Comparison of ENCODE assay signal across 8 cellular contexts in genomic region chr14:24368215-24368561, GRCh38. TPM values are rescaled to one million over a fixed set of nuclear protein-coding genes. Genes with fewer than 3 reads are reported as not detected.
DNase-seq lines count a peak whose midpoint lies in the region; ATAC-seq and TF ChIP-seq lines count a peak whose summit lies in the region.

No MANE protein-coding gene starts in this region.

- H3K4me3 ChIP-seq in GM23248 (peak overlapping the region; percentile 98), right cardiac atrium (ENCODE audit: low read length) (peak overlapping the region; percentile 83), skeletal muscle tissue (ENCODE audit: low read length in 3 of 3) (peak overlapping the region; percentile 51 to 61 (median 56))

- H3K79me2 ChIP-seq in GM23248 (ENCODE audit: insufficient read depth): peaks cover 33% of the 10 kb centered on the region

- H3K36me3 ChIP-seq in GM23248 (ENCODE audit: low read depth) (peaks cover 11% of the 10 kb centered on the region; the same call in 1 of the 2 replicates), skeletal muscle tissue (ENCODE audit: control insufficient read depth in 3 of 3, insufficient read depth in 3 of 3, low read length in 3 of 3) (peaks cover 0 to 3% (median under 1%) of the 10 kb centered on the region in 3 donors)

- H3K9me2 ChIP-seq in GM23248 (ENCODE audit: insufficient read depth): no peaks in the 10 kb centered on the region

- H3K4me1 ChIP-seq in GM23248 (ENCODE audit: insufficient read depth): peaks cover 26% of the 10 kb centered on the region
- H3K4me1 ChIP-seq in right cardiac atrium (ENCODE audit: control insufficient read depth, insufficient read depth, low read length): no peaks in the 10 kb centered on the region
- peaks cover 12 to 25% (median 18%) of the 10 kb centered on the region in 3 donors for H3K4me1 ChIP-seq in skeletal muscle tissue (ENCODE audit: control insufficient read depth in 3 of 3, insufficient read depth in 3 of 3, low read length in 3 of 3)

- in situ Hi-C loops in GM23248 (cut with MboI): no loop called here

- no peaks in the 10 kb centered on the region for H3K27me3 ChIP-seq in GM23248 (replicated peaks; ENCODE audit: insufficient read depth)
- H3K27me3 ChIP-seq in right cardiac atrium (ENCODE audit: control insufficient read depth, insufficient read depth): no peaks in the 10 kb centered on the region
- peaks cover 16 to 27% (median 25%) of the 10 kb centered on the region in 3 donors for H3K27me3 ChIP-seq in skeletal muscle tissue (ENCODE audit: control insufficient read depth in 3 of 3, insufficient read depth in 3 of 3, low read length in 3 of 3)

- DNase-seq in GM23248 (no peak), right cardiac atrium (no peak), mucosa of gallbladder (ENCODE audit: low spot score) (no peak), DMS79 treated with DMSO at 0.1 percent for 48 hours (lab: John Stamatoyannopoulos, UW) (no peak), HCEC 1CT (no peak)

- intact Hi-C loops in right cardiac atrium (cut with DNase I): loop anchor here (5.0 to 10.0 kb wide), 3 partner anchors 44 to 67 kb away; no protein-coding TSS in a partner anchor

- no peak for ATAC-seq in right cardiac atrium
- no peak for ATAC-seq in GM21390 (IDR thresholded peaks at IDR 0.05; ENCODE audit: unreplicated experiment)

- H3F3A ChIP-seq in GM23248 (ENCODE audit: insufficient read depth): peaks cover 9% of the 10 kb centered on the region

- H3K9me3 ChIP-seq in GM23248 (ENCODE audit: low read depth) (no peaks in the 10 kb centered on the region), right cardiac atrium (ENCODE audit: control insufficient read depth, low read length) (no peaks in the 10 kb centered on the region), skeletal muscle tissue (ENCODE audit: control insufficient read depth in 3 of 3, low read length in 3 of 3) (no peaks in the 10 kb centered on the region)

- WGBS in GM23248 (ENCODE audit: low coverage in 1 of 2, low lambda C conversion rate in 2 of 2, missing lambda C conversion rate in 2 of 2), 2 experiments: 0 to 1% methylated on average over 3 to 15 of the region's 15 CpGs
- WGBS in right cardiac atrium: 2% methylated on average over 15 of the region's 15 CpGs

- H2AFZ ChIP-seq in GM23248: peak overlapping the region; percentile 69

- H3K27ac ChIP-seq in GM23248 (peak overlapping the region; percentile 99), VCaP (peak overlapping the region; percentile 91; the same call in 1 of the 2 replicates), right cardiac atrium (ENCODE audit: low read length) (peak overlapping the region; percentile 81), skeletal muscle tissue (ENCODE audit: low read depth, low read length) (peak overlapping the region; percentile 89)

- H4K20me1 ChIP-seq in GM23248 (ENCODE audit: insufficient read depth): no peaks in the 10 kb centered on the region

- H3K9ac ChIP-seq in GM23248 (peak overlapping the region; percentile 100), skeletal muscle tissue (ENCODE audit: low read depth in 1 of 3, low read length in 3 of 3) (peak overlapping the region; percentile 51 to 77 (median 71))

- TF ChIP-seq CTCF in VCaP (conservative IDR thresholded peaks at IDR 0.05): no peak

- H3K4me2 ChIP-seq in GM23248 (ENCODE audit: unreplicated experiment): peak overlapping the region; percentile 88

RNA-seq across cellular contexts. Expression of gene NFATC4, which starts 0.2 kb away (rescaled TPM):
- total RNA-seq in GM23248 (2014; rRNA removed; shearing (Covaris generic)): 96.9 and 113 TPM in 2 replicates
- polyA plus RNA-seq in GM23248 (2016; fragmentation: Nextera tagmentation; extraction: Ambion mirVana): 75.6 and 84.8 TPM in 2 replicates
- 10 to 100 TPM; 15.7 to 40.0 (median 31.0) TPM for total RNA-seq in right cardiac atrium
- 25.8 TPM for polyA plus RNA-seq in right cardiac atrium
- 21.4 TPM for total RNA-seq in skeletal muscle tissue
- total RNA-seq in mucosa of gallbladder: 148 TPM

RNA-seq across cellular contexts. Expression of gene RIPK3, which starts 28.4 kb away (rescaled TPM):
- total RNA-seq in GM23248 (2014; rRNA removed; shearing (Covaris generic)): 2.2 and 5.3 TPM in 2 replicates
- 5.1 and 5.3 TPM in 2 replicates for polyA plus RNA-seq in GM23248 (2016; fragmentation: Nextera tagmentation; extraction: Ambion mirVana)
- 1 to 10 TPM; 2.9 to 7.0 (median 6.4) TPM for total RNA-seq in right cardiac atrium
- polyA plus RNA-seq in right cardiac atrium: 3.8 TPM
- total RNA-seq in skeletal muscle tissue: 1.6 TPM
- total RNA-seq in mucosa of gallbladder: 56.5 TPM

RNA-seq across cellular contexts. Expression of gene NYNRIN, which starts 30.6 kb away (rescaled TPM):
- total RNA-seq in GM23248 (2014; rRNA removed; shearing (Covaris generic)): 3.7 and 4.4 TPM in 2 replicates
- polyA plus RNA-seq in GM23248 (2016; fragmentation: Nextera tagmentation; extraction: Ambion mirVana) (2.2 and 2.5 TPM in 2 replicates), right cardiac atrium (5.1 TPM)
- total RNA-seq in right cardiac atrium (10 to 100 TPM in 2 of 4 donors, 1 to 10 TPM in 2; 9.3 to 12.0 (median 10.5) TPM), skeletal muscle tissue (19.3 TPM), mucosa of gallbladder (30.6 TPM)

RNA-seq across cellular contexts. Expression of gene ADCY4, which starts 33.3 kb away (rescaled TPM):
- 0.22 and 0.38 TPM in 2 replicates for total RNA-seq in GM23248 (2014; rRNA removed; shearing (Covaris generic))
- polyA plus RNA-seq in GM23248 (2016; fragmentation: Nextera tagmentation; extraction: Ambion mirVana) (0.20 and 0.38 TPM in 2 replicates), right cardiac atrium (33.4 TPM)
- total RNA-seq in right cardiac atrium (10 to 100 TPM; 24.1 to 45.3 (median 32.8) TPM), skeletal muscle tissue (9.9 TPM), mucosa of gallbladder (29.0 TPM)

RNA-seq across cellular contexts. Expression of gene LTB4R, which starts 56.9 kb away (rescaled TPM):
- 1.4 and 2.4 TPM in 2 replicates for total RNA-seq in GM23248 (2014; rRNA removed; shearing (Covaris generic))
- polyA plus RNA-seq in GM23248 (2016; fragmentation: Nextera tagmentation; extraction: Ambion mirVana) (0.41 and 1.1 TPM in 2 replicates), right cardiac atrium (1.6 TPM)
- total RNA-seq in right cardiac atrium (1 to 10 TPM; 2.2 to 3.1 (median 2.4) TPM), skeletal muscle tissue (2.1 TPM), mucosa of gallbladder (6.5 TPM)
